ENCODE assay signal across 23 cellular contexts in genomic region chr6:1986454-1987243, GRCh38.
DNase-seq lines count a peak whose midpoint lies in the region; ATAC-seq and TF ChIP-seq lines count a peak whose summit lies in the region.
"Had no signal": no experiment of that assay in that cellular context is flagged by ENCODE, and none has a peak within 500 bp of the region (broad histone marks: within the 10 kb centered on the region; RNA-seq: fewer than 3 reads in every experiment).

No MANE protein-coding gene starts in this region.

- H3K27ac Mint-ChIP-seq in osteocyte (ENCODE audit: unreplicated experiment), result peak overlapping the region; percentile 80
- H3K27ac Mint-ChIP-seq: activated naive CD8-positive, alpha-beta T cell treated with anti-CD3 and anti-CD28 coated beads for 36 hours; activated T-helper 2 cell treated with anti-CD3 and anti-CD28 coated beads, Interferon-gamma antibody, Interleukin-2, Interleukin-4, amounts not matched to agents 10 μg/mL and 5 μg/mL and 100 μg/mL, durations not matched to agents 14 hours and 24 hours and 36 hours; CD14-positive monocyte; natural killer cell treated with Interleukin-12 subunit alpha and Interleukin-12 subunit beta and Interleukin-15 and Interleukin-18, amount 100 ng/mL, for 72 hours; T-helper 17 cell had no signal

- H3K9me3 Mint-ChIP-seq in osteocyte (ENCODE audit: unreplicated experiment), result peaks cover 23% of the 10 kb centered on the region

- H3K4me3 Mint-ChIP-seq in osteocyte (ENCODE audit: unreplicated experiment), result peak overlapping the region; percentile 30
- H3K4me3 Mint-ChIP-seq: activated naive CD8-positive, alpha-beta T cell treated with anti-CD3 and anti-CD28 coated beads for 36 hours; CD14-positive monocyte; natural killer cell treated with Interleukin-12 subunit alpha and Interleukin-12 subunit beta and Interleukin-15 and Interleukin-18, amount 100 ng/mL, for 72 hours; T-helper 17 cell had no signal

- H3K4me1 Mint-ChIP-seq in osteocyte (ENCODE audit: unreplicated experiment), result peaks cover 44% of the 10 kb centered on the region
- H3K4me1 Mint-ChIP-seq: activated naive CD8-positive, alpha-beta T cell treated with anti-CD3 and anti-CD28 coated beads for 36 hours; CD14-positive monocyte; T-helper 17 cell had no signal

- no peaks in the 10 kb centered on the region for H3K27me3 Mint-ChIP-seq in osteocyte (ENCODE audit: unreplicated experiment)
- H3K27me3 Mint-ChIP-seq: activated naive CD8-positive, alpha-beta T cell treated with anti-CD3 and anti-CD28 coated beads for 36 hours; natural killer cell treated with Interleukin-12 subunit alpha and Interleukin-12 subunit beta and Interleukin-15 and Interleukin-18, amount 100 ng/mL, for 72 hours; T-helper 17 cell had no signal

- no peak for ATAC-seq in HG03135 (IDR thresholded peaks at IDR 0.05; ENCODE audit: unreplicated experiment)
- ATAC-seq in GM21447 (IDR thresholded peaks at IDR 0.05; ENCODE audit: unreplicated experiment), result no peak
- ATAC-seq: heart right ventricle; left lobe of liver; natural killer cell treated with Interleukin-12 subunit alpha and Interleukin-12 subunit beta and Interleukin-15 and Interleukin-18, amount 100 ng/mL, for 72 hours; right lobe of liver; T-helper 17 cell had no signal

- peaks cover 11% of the 10 kb centered on the region for H3K36me3 Mint-ChIP-seq in osteocyte (ENCODE audit: unreplicated experiment)

- DNase-seq in HCEC 1CT, result peak; percentile 13
- peak; percentile 6 to 46 for DNase-seq in NCI-H526 (lab: John Stamatoyannopoulos, UW)
- DNase-seq in fibroblast of gingiva (ENCODE audit: low read depth), result peak; percentile 52
- DNase-seq in osteocyte (ENCODE audit: extremely low spot score, unreplicated experiment), result no peak
- DNase-seq in activated gamma-delta T cell (lab: John Stamatoyannopoulos, UW), result no peak
- DNase-seq: activated naive CD8-positive, alpha-beta T cell treated with anti-CD3 and anti-CD28 coated beads for 36 hours; dermis blood vessel endothelial cell; GF-D8; H7; heart right ventricle; NCI-H1092; NCI-H2029; NCI-H446; Peyer's patch; right lobe of liver; substantia nigra; T-helper 17 cell had no signal

- TF ChIP-seq CTCF in osteocyte (IDR thresholded peaks at IDR 0.05), result no peak

Comparison
In these comparisons a context has a peak if more than half of its experiments do, and no peak if none do; other contexts are left out.
1. DNase-seq: peak in HCEC 1CT (single experiment), NCI-H526 (2 of 2) and fibroblast of gingiva (single experiment); none in osteocyte (single experiment) and activated gamma-delta T cell (single experiment).